2 cellular contexts compared by ENCODE assay signal in the genomic region with DNA sequence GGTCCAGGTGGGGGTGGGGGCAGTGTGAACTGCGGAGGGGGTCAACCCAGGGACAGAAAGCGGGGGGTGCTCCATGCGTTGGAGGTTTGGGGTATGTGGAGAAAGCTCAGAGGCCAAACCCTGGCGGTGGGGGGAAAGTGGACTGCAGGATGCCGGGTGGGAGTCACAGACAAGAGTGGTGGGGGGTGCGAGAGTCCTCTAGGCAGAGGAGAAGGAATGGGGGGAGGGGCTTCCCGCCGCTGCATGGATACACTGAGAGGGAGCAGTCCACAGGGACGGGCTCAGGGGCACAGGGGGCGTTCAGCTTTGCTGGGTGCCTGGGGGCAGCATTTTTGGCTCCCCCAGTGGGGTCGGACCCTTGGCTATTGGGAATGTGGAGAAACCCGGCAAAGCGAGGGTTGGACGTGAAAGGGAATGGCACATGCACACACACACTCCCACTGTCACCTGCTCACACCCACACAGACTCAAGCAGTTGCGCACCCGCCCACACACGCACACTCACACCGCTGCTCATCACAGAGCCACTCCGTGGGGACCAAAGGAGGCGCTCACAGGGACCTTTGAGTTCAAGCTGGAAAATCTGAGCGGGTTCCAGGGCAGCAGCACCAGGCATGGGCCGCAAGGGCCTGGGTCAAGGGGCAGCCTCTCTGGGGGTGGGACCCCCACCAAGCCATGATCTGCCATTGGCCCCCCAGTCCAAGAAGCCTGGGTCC.
TF ChIP-seq lines count a peak whose summit lies in the region.

No MANE protein-coding gene starts in this region.

TF ChIP-seq in HCT116, 20 proteins besides CTCF, POLR2A, EP300 and RAD21:
- no peak for TF ChIP-seq JUND (IDR thresholded peaks at IDR 0.05)
- TF ChIP-seq EGR1 (IDR thresholded peaks at IDR 0.05; ENCODE audit: low read depth), result 0 out of 2 replicates have a peak, but pooled peaks have one; percentile 22
TF ChIP-seq in HCT116: peak in this region for 1.

TF ChIP-seq in H1, 55 proteins besides CTCF, POLR2A, EP300 and RAD21:
- TF ChIP-seq RNF2 (IDR thresholded peaks at IDR 0.05; ENCODE audit: borderline replicate concordance, low read depth, low read length, missing control alignments, poor library complexity, severe bottlenecking) (no peak), SAP30 (IDR thresholded peaks at IDR 0.05; ENCODE audit: insufficient read depth, insufficient replicate concordance, low read length) (no peak), SUZ12 (IDR thresholded peaks at IDR 0.05; ENCODE audit: low read length) (peak; percentile 42; the same call in 1 of the 2 replicates), EZH2 (IDR thresholded peaks at IDR 0.05; ENCODE audit: low read depth, low read length, severe bottlenecking) (peak; percentile 18), CBX8 (IDR thresholded peaks at IDR 0.05; ENCODE audit: borderline replicate concordance, low read depth, low read length) (peak; percentile 9; the same call in 1 of the 2 replicates), TAF1 (IDR thresholded peaks at IDR 0.05; ENCODE audit: low read depth, low read length) (no peak), HDAC2 (IDR thresholded peaks at IDR 0.05; ENCODE audit: borderline replicate concordance in 1 of 2, low read depth in 2 of 2, low read length in 2 of 2) (no peak), KDM4A (IDR thresholded peaks at IDR 0.05; ENCODE audit: low read depth, low read length, severe bottlenecking) (no peak), MAFK (IDR thresholded peaks at IDR 0.05; ENCODE audit: low read depth, low read length) (no peak), HDAC6 (IDR thresholded peaks at IDR 0.05; ENCODE audit: low read depth, low read length) (no peak), SIRT6 (IDR thresholded peaks at IDR 0.05; ENCODE audit: low read length) (no peak), SIN3A (conservative IDR thresholded peaks at IDR 0.05 in 1 of 2, IDR thresholded peaks at IDR 0.05 in 1 of 2; ENCODE audit: low read depth in 1 of 2, low read length in 2 of 2) (no peak)
